15 cellular contexts compared by ENCODE assay signal in genomic region chr1:91148641-91149069, GRCh38.
DNase-seq lines count a peak whose midpoint lies in the region; FAIRE-seq lines count a peak whose summit lies in the region.
"Had no signal": no experiment of that assay in that cellular context is flagged by ENCODE, and none has a peak within 500 bp of the region (broad histone marks: within the 10 kb centered on the region; RNA-seq: fewer than 3 reads in every experiment).

No MANE protein-coding gene starts in this region.

- no peaks in the 10 kb centered on the region for H3K27me3 ChIP-seq in BLaER1
- H3K27me3 ChIP-seq: adrenal gland, right atrium auricular region, stomach had no signal

- H3K36me3 ChIP-seq in BLaER1 = no peaks in the 10 kb centered on the region
- H3K36me3 ChIP-seq: adrenal gland, right atrium auricular region, stomach had no signal

- H4K20me1 ChIP-seq in BLaER1 = no peaks in the 10 kb centered on the region

- DNase-seq in H4 (ENCODE audit: low spot score) (peak; percentile 88), NCI-H69 (lab: John Stamatoyannopoulos, UW) (peak; percentile 65), kidney tubule cell (ENCODE audit: low spot score) (peak; percentile 3), NCI-H1417 treated with DMSO at 0.1 percent for 48 hours (lab: John Stamatoyannopoulos, UW) (no peak), GM19239 (ENCODE audit: insufficient read length, low spot score) (no peak)
- no peak for DNase-seq in stimulated activated naive CD4-positive, alpha-beta T cell (lab: John Stamatoyannopoulos, UW)
- no peak for DNase-seq in activated naive CD4-positive, alpha-beta T cell treated with Interleukin-2 at 50 U/mL for 16 hours
- DNase-seq: activated B cell treated with CpG ODN at 0.5 μM for 24 hours, NCI-H510A, SK-N-SH, stomach had no signal

- H3K4me2 ChIP-seq in BLaER1 = peak overlapping the region; percentile 20; the same call in 1 of the 2 replicates
- H3K4me2 ChIP-seq: SK-N-SH had no signal

- peaks cover 6% of the 10 kb centered on the region for H3K4me1 ChIP-seq in BLaER1
- H3K4me1 ChIP-seq: adrenal gland, right atrium auricular region, stomach had no signal

- H3K27ac ChIP-seq in BLaER1 = no peak overlapping the region
- H3K27ac ChIP-seq: adrenal gland, right atrium auricular region, stomach had no signal

- FAIRE-seq in GM19239 (lab: Jason Lieb, UNC) = no peak
- FAIRE-seq: G401.6 had no signal

- no peak overlapping the region for H3K9ac ChIP-seq in BLaER1
- H3K9ac ChIP-seq: SK-N-SH had no signal

- H3K4me3 ChIP-seq in BLaER1 = no peak overlapping the region
- H3K4me3 ChIP-seq: adrenal gland, right atrium auricular region, stomach had no signal

- H3K9me3 ChIP-seq in BLaER1 = no peaks in the 10 kb centered on the region
- H3K9me3 ChIP-seq: adrenal gland, right atrium auricular region, SK-N-SH, stomach had no signal

Comparison
In these comparisons a context has a peak if more than half of its experiments do, and no peak if none do; other contexts are left out.
1. DNase-seq: peak in H4 (single experiment), NCI-H69 (single experiment) and kidney tubule cell (single experiment); none in stimulated activated naive CD4-positive, alpha-beta T cell (0 of 6), activated naive CD4-positive, alpha-beta T cell treated with Interleukin-2 at 50 U/mL for 16 hours (single experiment), NCI-H1417 treated with DMSO at 0.1 percent for 48 hours (single experiment) and GM19239 (single experiment).